In genomic region chr17:17549732-17550366, GRCh38 we compare ENCODE assay signal across 1 cellular context.
TF ChIP-seq lines count a peak whose summit lies in the region.

No MANE protein-coding gene starts in this region.

TF ChIP-seq in H1, 55 proteins besides CTCF, POLR2A, EP300 and RAD21 (continued from another document):
- TF ChIP-seq KDM4A (IDR thresholded peaks at IDR 0.05; ENCODE audit: low read depth, low read length, severe bottlenecking) (no peak), E2F6 (IDR thresholded peaks at IDR 0.05) (no peak), NRF1 (IDR thresholded peaks at IDR 0.05; ENCODE audit: low read depth, low read length) (no peak), TEAD4 (IDR thresholded peaks at IDR 0.05; ENCODE audit: low read depth, low read length) (no peak), RNF2 (IDR thresholded peaks at IDR 0.05; ENCODE audit: borderline replicate concordance, low read depth, low read length, missing control alignments, poor library complexity, severe bottlenecking) (no peak), HDAC2 (IDR thresholded peaks at IDR 0.05; ENCODE audit: borderline replicate concordance in 1 of 2, low read depth in 2 of 2, low read length in 2 of 2) (no peak), CHD7 (IDR thresholded peaks at IDR 0.05; ENCODE audit: insufficient replicate concordance, low read length) (no peak), POLR2AphosphoS5 (IDR thresholded peaks at IDR 0.05; ENCODE audit: low read depth, low read length) (no peak), BRCA1 (IDR thresholded peaks at IDR 0.05; ENCODE audit: low read depth, low read length) (no peak), EGR1 (IDR thresholded peaks at IDR 0.05; ENCODE audit: borderline replicate concordance, low read depth, low read length) (no peak), ZNF274 (IDR thresholded peaks at IDR 0.05; ENCODE audit: borderline replicate concordance, extremely low read depth, low read length) (no peak)
